33 cellular contexts compared by ENCODE assay signal in the genomic region with DNA sequence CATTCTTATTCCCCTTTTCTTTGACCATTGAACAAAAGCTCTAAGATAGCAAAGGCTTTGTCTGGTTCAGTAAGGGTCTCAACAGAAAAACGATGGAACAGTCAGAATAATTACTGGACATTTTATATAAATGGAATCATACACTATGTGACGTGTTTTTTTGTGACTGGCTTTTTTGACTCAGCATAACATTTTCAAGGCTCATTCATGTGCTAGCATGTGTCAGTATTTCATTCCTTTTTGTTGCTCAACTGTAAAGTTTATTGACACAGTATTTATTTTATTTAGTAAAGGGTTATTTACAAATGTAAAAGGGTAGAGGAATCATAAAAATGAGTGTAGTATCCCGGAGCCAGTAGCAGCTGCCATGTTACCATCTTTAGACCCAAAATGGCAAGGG.
DNase-seq lines count a peak whose midpoint lies in the region; FAIRE-seq and TF ChIP-seq lines count a peak whose summit lies in the region.
"Had no signal": no experiment of that assay in that cellular context is flagged by ENCODE, and none has a peak within 500 bp of the region (broad histone marks: within the 10 kb centered on the region; RNA-seq: fewer than 3 reads in every experiment).

No MANE protein-coding gene starts in this region.

- DNase-seq in bronchial epithelial cell (ENCODE audit: low read depth), result peak; percentile 90
- peak; percentile 80 for DNase-seq in epithelial cell of esophagus (ENCODE audit: low read depth)
- DNase-seq in epithelial cell of prostate (ENCODE audit: low read depth, low spot score), result peak; percentile 3
- DNase-seq in midbrain (lab: John Stamatoyannopoulos, UW), result no peak
- DNase-seq in dedifferentiated amniotic fluid mesenchymal stem cell (ENCODE audit: extremely low spot score), result no peak
- DNase-seq in cerebellum (ENCODE audit: low spot score), result no peak
- DNase-seq: 8988T; ACHN; AML-193; BE2C; C1 segment of cervical spinal cord; Caco-2; Calu3; CD4-positive, alpha-beta memory T cell; CD4-positive, alpha-beta T cell; CD4-positive, CD25-positive, alpha-beta regulatory T cell; CD8-positive, alpha-beta memory T cell; CD8-positive, alpha-beta T cell; COR-L47; DMS 273 treated with DMSO at 0.1 percent for 48 hours; DMS153; DMS53; DMS79; DMS79 treated with DMSO at 0.1 percent for 48 hours; DND-41; EL had no signal

- H3K27me3 ChIP-seq in bronchial epithelial cell (ENCODE audit: control insufficient read depth, insufficient read depth, low read length), result no peaks in the 10 kb centered on the region
- H3K27me3 ChIP-seq: BE2C; BLaER1 treated with 17β-estradiol and CSF1 and Interleukin-3, amounts not matched to agents 10 nM and 100 nM had no signal

- peak overlapping the region; percentile 68 for H3K27ac ChIP-seq in epithelial cell of prostate
- H3K27ac ChIP-seq: 22Rv1; A549; BLaER1; BLaER1 treated with 17β-estradiol and CSF1 and Interleukin-3, amounts not matched to agents 10 nM and 100 nM; C4-2B had no signal

- no peaks in the 10 kb centered on the region for H3K36me3 ChIP-seq in bronchial epithelial cell (ENCODE audit: control insufficient read depth, insufficient read depth, low read length)
- H3K36me3 ChIP-seq: BE2C; BLaER1; BLaER1 treated with 17β-estradiol and CSF1 and Interleukin-3, amounts not matched to agents 10 nM and 100 nM had no signal

- H3K4me3 ChIP-seq in bronchial epithelial cell (ENCODE audit: low read depth, low read length) (no peak overlapping the region), epithelial cell of esophagus (ENCODE audit: low read length) (no peak overlapping the region)
- H3K4me3 ChIP-seq: A549; BLaER1; BLaER1 treated with 17β-estradiol and CSF1 and Interleukin-3, amounts not matched to agents 10 nM and 100 nM had no signal

- TF ChIP-seq CTCF in bronchial epithelial cell (IDR thresholded peaks at IDR 0.05; ENCODE audit: insufficient read depth, low read length, severe bottlenecking) (no peak), epithelial cell of esophagus (IDR thresholded peaks at IDR 0.05; ENCODE audit: insufficient read depth, low read depth, low read length, missing control alignments) (no peak)

- FAIRE-seq in bronchial epithelial cell (lab: Jason Lieb, UNC), result no peak
- FAIRE-seq: A204.1, A549, D721Med had no signal

Comparison
In these comparisons a context has a peak if more than half of its experiments do, and no peak if none do; other contexts are left out.
1. DNase-seq: peak in bronchial epithelial cell (single experiment), epithelial cell of esophagus (single experiment) and epithelial cell of prostate (single experiment); none in midbrain (single experiment), dedifferentiated amniotic fluid mesenchymal stem cell (single experiment) and cerebellum (single experiment).